ENCODE assay signal across 12 cellular contexts in genomic region chr14:51554339-51554920, GRCh38.
DNase-seq lines count a peak whose midpoint lies in the region; ATAC-seq and TF ChIP-seq lines count a peak whose summit lies in the region.
"Had no signal": no experiment of that assay in that cellular context is flagged by ENCODE, and none has a peak within 500 bp of the region (broad histone marks: within the 10 kb centered on the region; RNA-seq: fewer than 3 reads in every experiment).

No MANE protein-coding gene starts in this region.

- intact Hi-C loops in HCT116 (cut with micrococcal nuclease) (no loop called here), ascending aorta (cut with DNase I) (loop anchor here (10.0 kb wide), 1 partner anchor 270 kb away; no protein-coding TSS in a partner anchor), uterus (cut with DNase I; ENCODE audit: low total_unique reads) (no loop called here)

- TF ChIP-seq RAD21 in HCT116 (IDR thresholded peaks at IDR 0.05; ENCODE audit: low read depth): no peak

- CTCF ChIA-PET in HCT116 (lab: Charles Lee): interaction anchor here (0.5 kb wide), 1 partner anchor 225 kb away, joined by 3 read pairs; no protein-coding TSS in a partner anchor

- peak overlapping the region; percentile 95 for H2AFZ ChIP-seq in HCT116 (ENCODE audit: low read depth, low read length, poor library complexity, severe bottlenecking)

- TF ChIP-seq CTCF in HCT116 (IDR thresholded peaks at IDR 0.05 in 2 of 3, conservative IDR thresholded peaks at IDR 0.05 in 1 of 3; ENCODE audit: borderline replicate concordance in 1 of 3, insufficient read depth in 1 of 3, low read depth in 2 of 3, low read length in 2 of 3): no peak
- no peak for TF ChIP-seq CTCF in VCaP (conservative IDR thresholded peaks at IDR 0.05)
- TF ChIP-seq CTCF in foreskin fibroblast (IDR thresholded peaks at IDR 0.05; ENCODE audit: low read depth, low read length): no peak
- TF ChIP-seq CTCF in ascending aorta (IDR thresholded peaks at IDR 0.05): no peak
- no peak for TF ChIP-seq CTCF in uterus (IDR thresholded peaks at IDR 0.05)

- H3K9me3 ChIP-seq in HCT116 (ENCODE audit: control insufficient read depth in 1 of 2, insufficient read depth in 1 of 2, low read depth in 1 of 2, low read length in 2 of 2) (no peaks in the 10 kb centered on the region), ascending aorta (no peaks in the 10 kb centered on the region), uterus (no peaks in the 10 kb centered on the region)
- H3K9me3 ChIP-seq: spleen, upper lobe of right lung had no signal

- TF ChIP-seq POLR2A in HCT116 (IDR thresholded peaks at IDR 0.05; ENCODE audit: borderline replicate concordance, extremely low read depth, insufficient read depth, insufficient read length) (no peak), uterus (IDR thresholded peaks at IDR 0.05) (no peak)

- ATAC-seq in HCT116 (peak; percentile 73; the same call in 1 of the 2 replicates), GM21390 (IDR thresholded peaks at IDR 0.05; ENCODE audit: unreplicated experiment) (no peak)
- ATAC-seq: upper lobe of right lung had no signal

- H3K27ac ChIP-seq in HCT116 (ENCODE audit: low read depth, low read length): no peak overlapping the region
- peak overlapping the region; percentile 80 for H3K27ac ChIP-seq in VCaP
- no peak overlapping the region for H3K27ac ChIP-seq in ascending aorta
- H3K27ac ChIP-seq in uterus: no peak overlapping the region
- H3K27ac ChIP-seq: spleen, upper lobe of right lung had no signal

- POLR2A ChIA-PET in HCT116 (lab: Charles Lee): no interaction called here

- RAD21 ChIA-PET in HCT116 (lab: Charles Lee; ENCODE audit: low non-redundant PET in 1 of 2, low total read pairs in 2 of 2, uncharacterized antibody in 2 of 2, unreplicated experiment in 2 of 2): no interaction called here

- H3K4me3 ChIP-seq in HCT116 (replicated peaks in 1 of 2; ENCODE audit: low read depth in 1 of 2, low read length in 2 of 2) (peak overlapping the region in 1 of 2 experiments; percentile 20; a peak in 1 of 4 replicates), foreskin fibroblast (ENCODE audit: low read depth in 1 of 2, low read length in 2 of 2) (no peak overlapping the region), ascending aorta (no peak overlapping the region), uterus (no peak overlapping the region)
- H3K4me3 ChIP-seq: spleen, upper lobe of right lung had no signal

- peaks cover 13 to 33% of the 10 kb centered on the region in 2 experiments for H3K4me1 ChIP-seq in HCT116 (ENCODE audit: control insufficient read depth in 1 of 2, insufficient read depth in 2 of 2, low read length in 2 of 2)
- no peaks in the 10 kb centered on the region for H3K4me1 ChIP-seq in ascending aorta
- H3K4me1 ChIP-seq in uterus: no peaks in the 10 kb centered on the region
- H3K4me1 ChIP-seq: spleen, upper lobe of right lung had no signal

- H3K27me3 ChIP-seq in HCT116 (ENCODE audit: insufficient read depth, low read length): no peaks in the 10 kb centered on the region
- no peaks in the 10 kb centered on the region for H3K27me3 ChIP-seq in ascending aorta
- H3K27me3 ChIP-seq in uterus: no peaks in the 10 kb centered on the region
- H3K27me3 ChIP-seq: upper lobe of right lung had no signal

- no peaks in the 10 kb centered on the region for H4K20me1 ChIP-seq in HCT116 (ENCODE audit: insufficient read depth)

- H3K9ac ChIP-seq in HCT116 (ENCODE audit: low read length): no peak overlapping the region

- H3K79me2 ChIP-seq in HCT116 (ENCODE audit: insufficient read depth, low read length): no peaks in the 10 kb centered on the region

- H3K4me2 ChIP-seq in HCT116 (ENCODE audit: low read length): peak overlapping the region; percentile 60

- peaks cover 4% of the 10 kb centered on the region; the same call in 1 of the 2 replicates for H3K9me2 ChIP-seq in HCT116 (ENCODE audit: insufficient read depth)

- no TSS peak for BruUV-seq in HCT116 (replicated peaks; lab: Mats Ljungman, UMichigan)

- DNase-seq in A172 (ENCODE audit: low spot score) (peak; percentile 89), HCT116 (ENCODE audit: low read depth, low spot score) (no peak), foreskin fibroblast (peak; percentile 91 to 92), ascending aorta (ENCODE audit: low spot score in 2 of 2) (no peak), uterus (no peak), OCI-M1 (lab: John Stamatoyannopoulos, UW) (no peak)
- DNase-seq: aorta, RPMI8226, spleen, upper lobe of right lung had no signal

- H3K36me3 ChIP-seq in HCT116 (ENCODE audit: control insufficient read depth in 1 of 2, insufficient read depth in 2 of 2, low read length in 2 of 2) (no peaks in the 10 kb centered on the region), ascending aorta (no peaks in the 10 kb centered on the region), uterus (no peaks in the 10 kb centered on the region)
- H3K36me3 ChIP-seq: spleen, upper lobe of right lung had no signal

TF ChIP-seq in HCT116, 20 proteins besides CTCF, POLR2A, EP300 and RAD21:
- TF ChIP-seq JUND (IDR thresholded peaks at IDR 0.05): peak; percentile 27; the same call in 1 of the 2 replicates
- TF ChIP-seq YY1 (IDR thresholded peaks at IDR 0.05; ENCODE audit: extremely low read depth, insufficient replicate concordance, low read depth, low read length): no peak
- TF ChIP-seq, protein P1, sequence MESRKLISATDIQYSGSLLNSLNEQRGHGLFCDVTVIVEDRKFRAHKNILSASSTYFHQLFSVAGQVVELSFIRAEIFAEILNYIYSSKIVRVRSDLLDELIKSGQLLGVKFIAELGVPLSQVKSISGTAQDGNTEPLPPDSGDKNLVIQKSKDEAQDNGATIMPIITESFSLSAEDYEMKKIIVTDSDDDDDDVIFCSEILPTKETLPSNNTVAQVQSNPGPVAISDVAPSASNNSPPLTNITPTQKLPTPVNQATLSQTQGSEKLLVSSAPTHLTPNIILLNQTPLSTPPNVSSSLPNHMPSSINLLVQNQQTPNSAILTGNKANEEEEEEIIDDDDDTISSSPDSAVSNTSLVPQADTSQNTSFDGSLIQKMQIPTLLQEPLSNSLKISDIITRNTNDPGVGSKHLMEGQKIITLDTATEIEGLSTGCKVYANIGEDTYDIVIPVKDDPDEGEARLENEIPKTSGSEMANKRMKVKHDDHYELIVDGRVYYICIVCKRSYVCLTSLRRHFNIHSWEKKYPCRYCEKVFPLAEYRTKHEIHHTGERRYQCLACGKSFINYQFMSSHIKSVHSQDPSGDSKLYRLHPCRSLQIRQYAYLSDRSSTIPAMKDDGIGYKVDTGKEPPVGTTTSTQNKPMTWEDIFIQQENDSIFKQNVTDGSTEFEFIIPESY (IDR thresholded peaks at IDR 0.05; ENCODE audit: extremely low read depth, insufficient replicate concordance, low read length): no peak
- TF ChIP-seq, protein P2, sequence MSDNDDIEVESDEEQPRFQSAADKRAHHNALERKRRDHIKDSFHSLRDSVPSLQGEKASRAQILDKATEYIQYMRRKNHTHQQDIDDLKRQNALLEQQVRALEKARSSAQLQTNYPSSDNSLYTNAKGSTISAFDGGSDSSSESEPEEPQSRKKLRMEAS (IDR thresholded peaks at IDR 0.05): no peak

Comparison
In these comparisons a context has a peak if more than half of its experiments do, and no peak if none do; other contexts are left out.
1. DNase-seq: peak in A172 (single experiment) and foreskin fibroblast (2 of 2); none in HCT116 (single experiment), ascending aorta (0 of 2), uterus (0 of 2) and OCI-M1 (single experiment).